Comparison of ENCODE assay signal across 27 cellular contexts in the genomic region with DNA sequence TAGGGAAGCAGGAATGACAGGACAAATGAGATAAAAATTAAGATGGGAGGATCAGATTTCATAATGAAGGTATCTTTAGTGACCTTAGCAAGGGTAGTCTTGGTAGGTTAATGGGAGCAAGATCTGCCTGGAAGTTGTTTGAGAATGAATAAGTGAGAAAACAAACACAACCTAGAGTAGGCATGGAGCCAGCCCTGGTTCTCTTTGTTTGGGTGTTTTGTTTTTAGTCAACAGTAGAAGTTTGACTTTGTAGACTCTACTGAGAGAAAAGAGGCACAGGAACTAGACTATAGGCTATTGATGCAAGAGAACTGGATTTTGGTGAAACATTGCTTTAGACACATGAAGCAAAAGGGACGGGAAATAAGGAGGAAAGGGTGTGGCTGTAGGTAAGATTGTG. TPM values are rescaled to one million over a fixed set of nuclear protein-coding genes. Genes with fewer than 3 reads are reported as not detected.
"Had no signal": no experiment of that assay in that cellular context is flagged by ENCODE, and none has a peak within 500 bp of the region (broad histone marks: within the 10 kb centered on the region; RNA-seq: fewer than 3 reads in every experiment).

No MANE protein-coding gene starts in this region.

- H3K27ac Mint-ChIP-seq: naive thymus-derived CD8-positive, alpha-beta T cell; nephron; stimulated activated naive B cell treated with anti-CD40 and anti-IgM and Interleukin-4, amounts not matched to agents 10 μg/mL and 1 μg/mL and 100 μg/mL, for 72 hours had no signal

- H3K4me3 Mint-ChIP-seq: naive thymus-derived CD8-positive, alpha-beta T cell; nephron; neural crest cell; stimulated activated naive B cell treated with anti-CD40 and anti-IgM and Interleukin-4, amounts not matched to agents 10 μg/mL and 1 μg/mL and 100 μg/mL, for 72 hours had no signal

- H3K4me1 Mint-ChIP-seq: naive thymus-derived CD8-positive, alpha-beta T cell; nephron; neural crest cell; stimulated activated naive B cell treated with anti-CD40 and anti-IgM and Interleukin-4, amounts not matched to agents 10 μg/mL and 1 μg/mL and 100 μg/mL, for 72 hours had no signal

- H3K27me3 Mint-ChIP-seq: stimulated activated naive B cell treated with anti-CD40 and anti-IgM and Interleukin-4, amounts not matched to agents 10 μg/mL and 1 μg/mL and 100 μg/mL, for 72 hours had no signal

- H3K9me3 Mint-ChIP-seq: stimulated activated naive B cell treated with anti-CD40 and anti-IgM and Interleukin-4, amounts not matched to agents 10 μg/mL and 1 μg/mL and 100 μg/mL, for 72 hours had no signal

- DNase-seq: kidney; left colon; left lung; lower lobe of right lung; mammary epithelial cell; mesenchymal stem cell; naive thymus-derived CD8-positive, alpha-beta T cell; nucleus accumbens; pancreas; posterior cingulate gyrus; retina; right cardiac atrium; stimulated activated CD4-positive, alpha-beta T cell treated with anti-CD3 and anti-CD28 coated beads, Interleukin-12 subunit alpha, Interleukin-12 subunit beta, amount 100 ng/mL, for 4 hours; stimulated activated CD4-positive, alpha-beta T cell treated with anti-CD3 and anti-CD28 coated beads, Interleukin-15, amount 100 ng/mL, for 24 hours; stimulated activated CD4-positive, alpha-beta T cell treated with anti-CD3 and anti-CD28 coated beads, Interleukin-2, amount 100 ng/mL, for 24 hours; stimulated activated CD4-positive, alpha-beta T cell treated with anti-CD3 and anti-CD28 coated beads, Interleukin-4, amount 100 ng/mL, for 1 hour; stimulated activated naive B cell treated with anti-CD40 and anti-IgM and Interleukin-4, amounts not matched to agents 10 μg/mL and 1 μg/mL and 100 μg/mL, for 72 hours; stimulated activated naive CD8-positive, alpha-beta T cell treated with anti-CD3 and anti-CD28 coated beads, Interleukin-15, Interleukin-2, amounts not matched to agents 100 U/mL and 50 U/mL, for 24 hours; stomach; tibial artery; trophoblast cell; upper lobe of right lung had no signal

- ATAC-seq: left colon; left lung; lower lobe of right lung; naive thymus-derived CD8-positive, alpha-beta T cell; pancreas; right cardiac atrium; sciatic nerve; stimulated activated naive B cell treated with anti-CD40 and anti-IgM and Interleukin-4, amounts not matched to agents 10 μg/mL and 1 μg/mL and 100 μg/mL, for 72 hours; stimulated activated naive CD8-positive, alpha-beta T cell treated with anti-CD3 and anti-CD28 coated beads, Interleukin-15, Interleukin-2, amounts not matched to agents 100 U/mL and 50 U/mL, for 24 hours; upper lobe of right lung had no signal

- H3K36me3 Mint-ChIP-seq: naive thymus-derived CD8-positive, alpha-beta T cell; stimulated activated naive B cell treated with anti-CD40 and anti-IgM and Interleukin-4, amounts not matched to agents 10 μg/mL and 1 μg/mL and 100 μg/mL, for 72 hours had no signal

RNA-seq across cellular contexts. Expression of gene KCNN2, which starts 40.3 kb away (rescaled TPM):
- total RNA-seq: mammary epithelial cell; naive thymus-derived CD8-positive, alpha-beta T cell; osteoblast; thoracic aorta had no signal
- polyA plus RNA-seq: mammary epithelial cell; naive thymus-derived CD8-positive, alpha-beta T cell had no signal
